1 cellular context compared by ENCODE assay signal in genomic region chr3:162598500-162598899, GRCh38.
TF ChIP-seq lines count a peak whose summit lies in the region.

No MANE protein-coding gene starts in this region.

TF ChIP-seq in H1, 55 proteins besides CTCF, POLR2A, EP300 and RAD21:
- TF ChIP-seq NANOG (IDR thresholded peaks at IDR 0.05; ENCODE audit: insufficient read depth, low read depth, low read length, poor library complexity, severe bottlenecking) (peak; percentile 43), TCF12 (IDR thresholded peaks at IDR 0.05; ENCODE audit: low read depth, low read length) (peak; percentile 94), KDM1A (IDR thresholded peaks at IDR 0.05; ENCODE audit: borderline replicate concordance, low read length) (peak; percentile 36; the same call in 1 of the 2 replicates)
